Comparison of ENCODE assay signal across 8 cellular contexts in genomic region chr17:35028097-35028496, GRCh38. TPM values are rescaled to one million over a fixed set of nuclear protein-coding genes. Genes with fewer than 3 reads are reported as not detected.
DNase-seq lines count a peak whose midpoint lies in the region; ATAC-seq, FAIRE-seq and TF ChIP-seq lines count a peak whose summit lies in the region.
"Not testable (repeated sequence)": the region's sequence is repeated elsewhere in the genome, so short reads cannot be mapped to it uniquely, and the experiment has no call there.

No MANE protein-coding gene starts in this region.

- TF ChIP-seq POLR2A in prostate gland (IDR thresholded peaks at IDR 0.05); transverse colon (IDR thresholded peaks at IDR 0.05): not testable (repeated sequence)

- not testable (repeated sequence) for H3K79me2 ChIP-seq in astrocyte (ENCODE audit: insufficient read depth, low read length)

- POLR2A ChIA-PET in CD4-positive, alpha-beta memory T cell (lab: Charles Lee; ENCODE audit: partially characterized antibody), result interaction anchor here (1.1 kb wide), 1 partner anchor 26 kb away, joined by 3 read pairs; no protein-coding TSS in a partner anchor
- POLR2A ChIA-PET in T-cell (lab: Charles Lee), result not testable (repeated sequence)
- POLR2A ChIA-PET in activated CD8-positive, alpha-beta T cell treated with anti-CD3 and anti-CD28 coated beads for 36 hours (lab: Charles Lee), result interaction anchor here (1.2 to 1.9 kb wide), 2 partner anchors 36 to 62 kb away, joined by 5 to 8 read pairs; partner anchors contain the start of gene RFFL

- H4K20me1 ChIP-seq in astrocyte (ENCODE audit: insufficient read depth, low read length), result not testable (repeated sequence)

- ATAC-seq in T-cell (replicated peaks in 1 of 4); activated CD8-positive, alpha-beta T cell treated with anti-CD3 and anti-CD28 coated beads for 36 hours: not testable (repeated sequence)
- ATAC-seq in mucosa of descending colon, result peak; percentile 74

- H2AFZ ChIP-seq in astrocyte (ENCODE audit: low read depth, low read length), result not testable (repeated sequence)

- H3K4me1 ChIP-seq in CD4-positive, alpha-beta memory T cell (ENCODE audit: insufficient read depth, low read length), result peaks cover 33% of the 10 kb centered on the region
- H3K4me1 ChIP-seq in astrocyte (ENCODE audit: insufficient read depth, low read length) (peaks cover 16% of the 10 kb centered on the region), prostate gland (replicated peaks) (peaks cover 22% of the 10 kb centered on the region), transverse colon (peaks cover 7 to 17% (median 8%) of the 10 kb centered on the region in 4 donors)
- not testable (repeated sequence) for H3K4me1 ChIP-seq in mucosa of descending colon (ENCODE audit: low read depth)

- peak overlapping the region in 6 of 7 donors; percentile 0 to 82 (median 62) for H3K27ac Mint-ChIP-seq in CD4-positive, alpha-beta memory T cell
- H3K27ac Mint-ChIP-seq in T-cell, result peak overlapping the region; percentile 84 to 90
- H3K27ac Mint-ChIP-seq in activated CD8-positive, alpha-beta T cell treated with anti-CD3 and anti-CD28 coated beads for 36 hours, result peak overlapping the region; percentile 92
- H3K27ac Mint-ChIP-seq in astrocyte (ENCODE audit: unreplicated experiment), result not testable (repeated sequence)

- not testable (repeated sequence) for H3K27me3 Mint-ChIP-seq in CD4-positive, alpha-beta memory T cell; T-cell; activated CD8-positive, alpha-beta T cell treated with anti-CD3 and anti-CD28 coated beads for 36 hours; astrocyte (ENCODE audit: low read depth, unreplicated experiment)

- H3K4me1 Mint-ChIP-seq in CD4-positive, alpha-beta memory T cell, result peaks cover 36 to 42% (median 39%) of the 10 kb centered on the region in 4 donors
- peaks cover 41 to 49% (median 42%) of the 10 kb centered on the region in 3 donors for H3K4me1 Mint-ChIP-seq in T-cell
- peaks cover 38% of the 10 kb centered on the region for H3K4me1 Mint-ChIP-seq in activated CD8-positive, alpha-beta T cell treated with anti-CD3 and anti-CD28 coated beads for 36 hours (ENCODE audit: low read depth)
- not testable (repeated sequence) for H3K4me1 Mint-ChIP-seq in astrocyte (ENCODE audit: low read depth, unreplicated experiment)

- not testable (repeated sequence) for DNase-seq in CD4-positive, alpha-beta memory T cell; T-cell; activated CD8-positive, alpha-beta T cell treated with anti-CD3 and anti-CD28 coated beads for 36 hours; astrocyte (ENCODE audit: low read depth); epithelial cell of prostate (ENCODE audit: low read depth, low spot score); prostate gland (ENCODE audit: low spot score)
- DNase-seq in mucosa of descending colon, result peak in 2 of 3 donors; percentile 30 to 52
- peak; percentile 32 for DNase-seq in transverse colon

- intact Hi-C loops in CD4-positive, alpha-beta memory T cell (cut with micrococcal nuclease); activated CD8-positive, alpha-beta T cell treated with anti-CD3 and anti-CD28 coated beads for 36 hours (cut with micrococcal nuclease); mucosa of descending colon (cut with DNase I, micrococcal nuclease); prostate gland (cut with DNase I); transverse colon (cut with DNase I; ENCODE audit: low total_unique reads): not testable (repeated sequence)

- in situ Hi-C loops in transverse colon (cut with MboI; ENCODE audit: low pct_ligation_motif_present in 1 of 4, low pct_unique_long_range_greater_than_20kb in 1 of 4, low sequenced_read_pairs in 3 of 4), result not testable (repeated sequence)

- TF ChIP-seq EP300 in transverse colon (IDR thresholded peaks at IDR 0.05; ENCODE audit: low read depth), result not testable (repeated sequence)

- H3K4me2 ChIP-seq in astrocyte (ENCODE audit: low read length), result peak overlapping the region; percentile 3

- H3K36me3 Mint-ChIP-seq in CD4-positive, alpha-beta memory T cell, result peaks cover 20 to 38% of the 10 kb centered on the region in 2 donors
- peaks cover 27% of the 10 kb centered on the region for H3K36me3 Mint-ChIP-seq in T-cell
- H3K36me3 Mint-ChIP-seq in activated CD8-positive, alpha-beta T cell treated with anti-CD3 and anti-CD28 coated beads for 36 hours (ENCODE audit: low read depth); astrocyte (ENCODE audit: low read depth, unreplicated experiment): not testable (repeated sequence)

- TF ChIP-seq CTCF in activated CD8-positive, alpha-beta T cell treated with anti-CD3 and anti-CD28 coated beads for 36 hours (IDR thresholded peaks at IDR 0.05); astrocyte (IDR thresholded peaks at IDR 0.05; ENCODE audit: insufficient read depth, low read depth, low read length); mucosa of descending colon (IDR thresholded peaks at IDR 0.05); prostate gland (IDR thresholded peaks at IDR 0.05); transverse colon (IDR thresholded peaks at IDR 0.05): not testable (repeated sequence)

- H3K9me3 ChIP-seq in CD4-positive, alpha-beta memory T cell (ENCODE audit: control insufficient read depth in 1 of 2, low read length in 2 of 2); astrocyte (ENCODE audit: insufficient read depth, low read depth, low read length); mucosa of descending colon; prostate gland; transverse colon: not testable (repeated sequence)

- not testable (repeated sequence) for H3K27me3 ChIP-seq in CD4-positive, alpha-beta memory T cell (ENCODE audit: insufficient read depth, low read length); astrocyte (ENCODE audit: insufficient read depth, low read length); prostate gland (replicated peaks; ENCODE audit: insufficient read depth); transverse colon

- not testable (repeated sequence) for FAIRE-seq in astrocyte (lab: Jason Lieb, UNC)

- not testable (repeated sequence) for H3K9me3 Mint-ChIP-seq in CD4-positive, alpha-beta memory T cell; T-cell; activated CD8-positive, alpha-beta T cell treated with anti-CD3 and anti-CD28 coated beads for 36 hours; astrocyte (ENCODE audit: unreplicated experiment)

- WGBS in prostate gland, result 61% methylated on average over 4 of the region's 4 CpGs
- 64 to 67% methylated on average over 3 to 4 of the region's 4 CpGs for WGBS in transverse colon (ENCODE audit: low coverage in 1 of 2), 2 donors

- H3K9ac ChIP-seq in astrocyte (ENCODE audit: low read length), result peak overlapping the region; percentile 9

- H3K27ac ChIP-seq in CD4-positive, alpha-beta memory T cell (ENCODE audit: low read depth, low read length), result not testable (repeated sequence)
- H3K27ac ChIP-seq in astrocyte (ENCODE audit: low read depth, low read length), result peak overlapping the region; percentile 48
- H3K27ac ChIP-seq in epithelial cell of prostate, result peak overlapping the region; percentile 80
- peak overlapping the region; percentile 57 to 66 for H3K27ac ChIP-seq in prostate gland
- H3K27ac ChIP-seq in transverse colon, result peak overlapping the region in 1 of 4 donors; percentile 35

- not testable (repeated sequence) for H3K4me3 Mint-ChIP-seq in CD4-positive, alpha-beta memory T cell; T-cell; activated CD8-positive, alpha-beta T cell treated with anti-CD3 and anti-CD28 coated beads for 36 hours; astrocyte (ENCODE audit: unreplicated experiment)

- H3K4me3 ChIP-seq in CD4-positive, alpha-beta memory T cell (ENCODE audit: low read length in 2 of 2); astrocyte (ENCODE audit: insufficient read depth, low read depth, low read length); mucosa of descending colon; prostate gland; transverse colon: not testable (repeated sequence)

- CTCF ChIA-PET in CD4-positive, alpha-beta memory T cell (lab: Charles Lee; ENCODE audit: partially characterized antibody), result interaction anchor here (0.7 to 1.2 kb wide), 4 partner anchors 9 to 59 kb away, joined by 3 to 6 read pairs (median 4); partner anchors contain the start of gene RFFL
- CTCF ChIA-PET in T-cell (lab: Charles Lee), result interaction anchor here in 1 of 2 donors (0.7 to 1.2 kb wide), 2 partner anchors 18 to 50 kb away, joined by 3 to 4 read pairs; no protein-coding TSS in a partner anchor
- CTCF ChIA-PET in activated CD8-positive, alpha-beta T cell treated with anti-CD3 and anti-CD28 coated beads for 36 hours (lab: Charles Lee), result interaction anchor here (1.1 to 1.4 kb wide), 6 partner anchors 9 to 92 kb away, joined by 3 to 6 read pairs (median 4); partner anchors contain the start of genes RAD51D and RFFL

- not testable (repeated sequence) for H3K36me3 ChIP-seq in CD4-positive, alpha-beta memory T cell (ENCODE audit: insufficient read depth, low read length); astrocyte (ENCODE audit: insufficient read depth, low read length); mucosa of descending colon (ENCODE audit: low read depth); prostate gland; transverse colon

RNA-seq across cellular contexts. Expression of gene RFFL, which starts 35.4 kb away (rescaled TPM):
- total RNA-seq in CD4-positive, alpha-beta memory T cell, result 10 to 100 TPM; 72.1 to 82.3 TPM
- 10 to 100 TPM; 48.3 to 51.0 TPM for polyA plus RNA-seq in CD4-positive, alpha-beta memory T cell
- total RNA-seq in T-cell, result 10 to 100 TPM; 51.3 to 80.2 (median 74.1) TPM
- total RNA-seq in activated CD8-positive, alpha-beta T cell treated with anti-CD3 and anti-CD28 coated beads for 36 hours, result 10 to 100 TPM; 11.3 to 12.0 TPM
- 9.5 and 11.1 TPM in 2 replicates for total RNA-seq in astrocyte
- total RNA-seq in mucosa of descending colon, result 10 to 100 TPM; 45.2 to 69.1 (median 64.1) TPM
- total RNA-seq in prostate gland, result 10 to 100 TPM; 46.6 to 51.3 TPM
- total RNA-seq in transverse colon, result 10 to 100 TPM; 40.6 to 75.8 (median 50.7) TPM

RNA-seq across cellular contexts. Expression of gene LIG3, which starts 47.8 kb away (rescaled TPM):
- total RNA-seq in CD4-positive, alpha-beta memory T cell, result 10 to 100 TPM; 41.9 to 50.8 TPM
- polyA plus RNA-seq in CD4-positive, alpha-beta memory T cell, result 10 to 100 TPM in 1 of 2 donors, 1 to 10 TPM in 1; 7.7 to 16.3 TPM
- 10 to 100 TPM; 42.7 to 52.7 (median 49.8) TPM for total RNA-seq in T-cell
- 10 to 100 TPM; 44.1 to 50.4 TPM for total RNA-seq in activated CD8-positive, alpha-beta T cell treated with anti-CD3 and anti-CD28 coated beads for 36 hours
- total RNA-seq in astrocyte, result 27.8 and 30.7 TPM in 2 replicates
- 10 to 100 TPM; 29.4 to 48.9 (median 35.3) TPM for total RNA-seq in mucosa of descending colon
- 10 to 100 TPM; 49.2 to 54.0 TPM for total RNA-seq in prostate gland
- total RNA-seq in transverse colon, result 10 to 100 TPM in 3 of 4 donors, 1 to 10 TPM in 1; 9.8 to 44.5 (median 23.9) TPM
